ENCODE assay signal across 5 cellular contexts in genomic region chr2:84727315-84727714, GRCh38.
"Had no signal": no experiment of that assay in that cellular context is flagged by ENCODE, and none has a peak within 500 bp of the region (broad histone marks: within the 10 kb centered on the region; RNA-seq: fewer than 3 reads in every experiment).

No MANE protein-coding gene starts in this region.

- H3K36me3 Mint-ChIP-seq: IgD-negative memory B cell had no signal

- H3K4me3 Mint-ChIP-seq: GM23338, H9, IgD-negative memory B cell had no signal

- H3K27ac Mint-ChIP-seq: GM23338, H9, IgD-negative memory B cell had no signal

- H3K9me3 Mint-ChIP-seq: GM23338, H9 had no signal

- H3K4me1 Mint-ChIP-seq: GM23338, H9, IgD-negative memory B cell had no signal

- DNase-seq: H9, HCEC 1CT had no signal

- H3K27me3 Mint-ChIP-seq: IgD-negative memory B cell had no signal

- ATAC-seq: GM23338, HepG2 had no signal
